ENCODE assay signal across 21 cellular contexts in the genomic region with DNA sequence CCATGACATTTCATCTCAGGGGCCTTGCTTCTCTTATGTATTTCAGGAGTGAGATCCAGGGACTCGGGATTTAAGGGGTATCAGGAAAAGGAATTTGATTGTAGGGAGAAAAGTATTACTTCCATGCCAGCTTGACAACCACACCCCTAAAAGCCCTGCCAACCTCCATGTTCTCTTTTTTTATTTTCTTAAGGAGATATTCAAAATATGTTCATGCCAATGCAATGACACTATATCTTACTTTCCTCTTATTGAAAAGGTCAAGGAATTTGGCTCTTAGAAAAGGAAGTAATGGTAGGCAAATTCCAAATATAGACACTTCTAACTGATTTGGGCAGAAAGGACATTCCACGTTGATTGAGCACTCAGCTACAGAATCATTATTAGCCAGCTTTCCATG.
DNase-seq lines count a peak whose midpoint lies in the region; TF ChIP-seq lines count a peak whose summit lies in the region.
"Had no signal": no experiment of that assay in that cellular context is flagged by ENCODE, and none has a peak within 500 bp of the region (broad histone marks: within the 10 kb centered on the region; RNA-seq: fewer than 3 reads in every experiment).

No MANE protein-coding gene starts in this region.

- H3K9me3 ChIP-seq in GM23248 (ENCODE audit: low read depth) (no peaks in the 10 kb centered on the region), adipocyte (ENCODE audit: control insufficient read depth, low read length) (no peaks in the 10 kb centered on the region), suprapubic skin (no peaks in the 10 kb centered on the region)
- H3K9me3 ChIP-seq: gastrocnemius medialis had no signal

- no peak for TF ChIP-seq CTCF in fibroblast of pulmonary artery (IDR thresholded peaks at IDR 0.05; ENCODE audit: low read length, missing control alignments)
- no peak for TF ChIP-seq CTCF in retinal pigment epithelial cell (conservative IDR thresholded peaks at IDR 0.05; ENCODE audit: low read depth, low read length)
- TF ChIP-seq CTCF in suprapubic skin (IDR thresholded peaks at IDR 0.05): no peak

- H3K9me2 ChIP-seq in GM23248 (ENCODE audit: insufficient read depth): no peaks in the 10 kb centered on the region

- H3K4me2 ChIP-seq in GM23248 (ENCODE audit: unreplicated experiment): peak overlapping the region; percentile 67

- no peak overlapping the region; the same call in 1 of the 2 replicates for H3K27ac ChIP-seq in GM23248
- no peak overlapping the region for H3K27ac ChIP-seq in suprapubic skin
- H3K27ac ChIP-seq: gastrocnemius medialis, parathyroid adenoma had no signal

- H3K79me2 ChIP-seq in GM23248 (ENCODE audit: insufficient read depth): no peaks in the 10 kb centered on the region
- H3K79me2 ChIP-seq: parathyroid adenoma had no signal

- no peak for TF ChIP-seq EP300 in suprapubic skin (IDR thresholded peaks at IDR 0.05)

- no peaks in the 10 kb centered on the region for H4K20me1 ChIP-seq in GM23248 (ENCODE audit: insufficient read depth)

- H3K36me3 ChIP-seq in GM23248 (ENCODE audit: low read depth) (no peaks in the 10 kb centered on the region), adipocyte (ENCODE audit: control insufficient read depth, insufficient read depth, low read length, severe bottlenecking) (no peaks in the 10 kb centered on the region), suprapubic skin (no peaks in the 10 kb centered on the region)
- H3K36me3 ChIP-seq: gastrocnemius medialis had no signal

- H3K4me3 ChIP-seq in GM23248 (peak overlapping the region; percentile 2; the same call in 1 of the 2 replicates), adipocyte (ENCODE audit: low read length) (no peak overlapping the region), fibroblast of pulmonary artery (replicated peaks; ENCODE audit: low read depth, low read length) (no peak overlapping the region), retinal pigment epithelial cell (ENCODE audit: low read length) (no peak overlapping the region), suprapubic skin (no peak overlapping the region)
- H3K4me3 ChIP-seq: gastrocnemius medialis had no signal

- H3K9ac ChIP-seq in GM23248 (no peak overlapping the region), adipocyte (ENCODE audit: low read length) (peak overlapping the region; percentile 22)
- H3K9ac ChIP-seq: parathyroid adenoma had no signal

- no peaks in the 10 kb centered on the region for H3K27me3 ChIP-seq in GM23248 (replicated peaks; ENCODE audit: insufficient read depth)
- no peaks in the 10 kb centered on the region for H3K27me3 ChIP-seq in adipocyte (replicated peaks; ENCODE audit: control insufficient read depth, insufficient read depth, low read length)
- no peaks in the 10 kb centered on the region for H3K27me3 ChIP-seq in suprapubic skin
- H3K27me3 ChIP-seq: gastrocnemius medialis had no signal

- 8 to 9% methylated on average over 2 of the region's 2 CpGs for WGBS in GM23248 (ENCODE audit: low coverage in 1 of 2, low lambda C conversion rate in 2 of 2, missing lambda C conversion rate in 2 of 2), 2 experiments
- WGBS in suprapubic skin: 48% methylated on average over 2 of the region's 2 CpGs

- H3K4me1 ChIP-seq in GM23248 (ENCODE audit: insufficient read depth) (peaks cover 16% of the 10 kb centered on the region), adipocyte (ENCODE audit: control insufficient read depth, insufficient read depth, low read length) (peaks cover 16% of the 10 kb centered on the region), suprapubic skin (no peaks in the 10 kb centered on the region)
- H3K4me1 ChIP-seq: gastrocnemius medialis, parathyroid adenoma had no signal

- no peak for TF ChIP-seq POLR2A in suprapubic skin (IDR thresholded peaks at IDR 0.05)

- in situ Hi-C loops in GM23248 (cut with MboI): no loop called here

- DNase-seq in GM23248: peak; percentile 27
- DNase-seq in adipocyte (ENCODE audit: low read depth): peak; percentile 43
- DNase-seq in fibroblast of pulmonary artery (ENCODE audit: low read depth): peak; percentile 39
- DNase-seq in retinal pigment epithelial cell (ENCODE audit: low read depth): peak; percentile 17
- DNase-seq in suprapubic skin (ENCODE audit: low spot score in 2 of 2): no peak
- no peak for DNase-seq in activated T-cell treated with anti-CD3 and anti-CD28 coated beads, Interleukin-2, amount 50 U/mL, for 48 hours
- DNase-seq in NAMALWA (ENCODE audit: low spot score): no peak
- DNase-seq in cerebellum (ENCODE audit: low spot score): no peak
- DNase-seq: activated CD4-positive, CD25-positive, alpha-beta regulatory T cell; activated CD8-positive, alpha-beta T cell treated with anti-CD3 and anti-CD28 coated beads, Interleukin-2, amount 10 ng/mL, durations not matched to agents 7 days and 5 days; activated naive CD4-positive, alpha-beta T cell treated with anti-CD3 and anti-CD28 coated beads, Interleukin-2, amount 10 ng/mL, durations not matched to agents 7 days and 5 days; activated T-cell treated with anti-CD3 and anti-CD28 coated beads, Interleukin-2, amount 50 U/mL, for 24 hours; DND-41; gastrocnemius medialis; naive thymus-derived CD4-positive, alpha-beta T cell; NCI-H1417; NCI-H2107; NCI-H526 treated with DMSO at 0.1 percent for 48 hours; stimulated activated CD4-positive, alpha-beta T cell treated with anti-CD3 and anti-CD28 coated beads, Interleukin-2, amount 100 ng/mL, for 48 hours; stimulated activated naive CD8-positive, alpha-beta T cell treated with anti-CD3 and anti-CD28 coated beads, Interleukin-15, amount 100 ng/mL, for 72 hours had no signal

- H3F3A ChIP-seq in GM23248 (ENCODE audit: insufficient read depth): no peaks in the 10 kb centered on the region

- peak overlapping the region; percentile 72 for H2AFZ ChIP-seq in GM23248
- H2AFZ ChIP-seq: parathyroid adenoma had no signal

Comparison
In these comparisons a context has a peak if more than half of its experiments do, and no peak if none do; other contexts are left out.
1. DNase-seq: peak in GM23248 (single experiment), adipocyte (single experiment), fibroblast of pulmonary artery (single experiment) and retinal pigment epithelial cell (single experiment); none in suprapubic skin (0 of 2), activated T-cell treated with anti-CD3 and anti-CD28 coated beads, Interleukin-2, amount 50 U/mL, for 48 hours (0 of 2), NAMALWA (single experiment) and cerebellum (single experiment).